Comparison of ENCODE assay signal across 10 cellular contexts in the genomic region with DNA sequence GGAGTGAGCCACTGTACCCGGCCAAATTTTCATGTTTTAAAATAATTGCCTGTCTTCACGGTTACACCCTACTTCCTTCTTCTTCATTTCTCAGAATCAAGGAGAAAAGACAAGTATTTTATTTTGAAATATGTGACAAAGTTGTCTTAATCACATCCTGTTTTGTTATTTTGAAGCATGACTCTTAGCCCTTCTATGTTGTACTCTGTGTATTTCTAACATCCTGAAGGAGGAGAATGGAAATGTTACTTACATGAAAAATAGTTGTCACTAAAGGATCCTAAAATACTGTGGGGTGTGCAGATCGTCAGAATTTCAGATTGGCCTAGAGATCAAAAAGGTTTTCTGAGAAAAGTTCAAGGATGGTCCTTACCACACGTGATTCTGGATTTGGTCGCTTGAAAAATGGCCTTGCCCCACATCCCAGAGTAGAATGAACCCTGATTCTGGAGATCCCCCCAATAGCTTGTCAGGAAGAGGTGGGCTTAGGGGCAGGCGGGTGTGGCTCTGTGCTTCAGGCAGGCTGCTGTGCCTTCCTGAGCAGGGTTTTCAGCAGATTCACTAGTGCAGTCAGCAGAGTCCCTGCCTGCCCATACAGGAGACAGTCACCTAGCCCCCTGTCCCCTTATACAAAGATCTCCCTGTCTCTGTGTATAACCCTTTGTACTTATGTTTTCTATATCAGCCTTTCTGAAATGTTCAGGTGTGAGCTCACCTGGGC. TPM values are rescaled to one million over a fixed set of nuclear protein-coding genes. Genes with fewer than 3 reads are reported as not detected.
DNase-seq lines count a peak whose midpoint lies in the region; ATAC-seq and TF ChIP-seq lines count a peak whose summit lies in the region.
"Had no signal": no experiment of that assay in that cellular context is flagged by ENCODE, and none has a peak within 500 bp of the region (broad histone marks: within the 10 kb centered on the region; RNA-seq: fewer than 3 reads in every experiment).

No MANE protein-coding gene starts in this region.

- H3K4me1 ChIP-seq in HCT116 (ENCODE audit: control insufficient read depth in 1 of 2, insufficient read depth in 2 of 2, low read length in 2 of 2) (peaks cover 10 to 16% of the 10 kb centered on the region in 2 experiments), lung (ENCODE audit: control insufficient read depth in 2 of 2, insufficient read depth in 2 of 2, low read length in 2 of 2) (peaks cover 0 to 4% of the 10 kb centered on the region in 2 donors)

- DNase-seq in CD14-positive monocyte (ENCODE audit: low spot score): no peak
- DNase-seq in HCT116 (ENCODE audit: low read depth, low spot score): no peak
- DNase-seq in lung (ENCODE audit: low spot score): no peak
- DNase-seq in UCSD-AML1 (lab: John Stamatoyannopoulos, UW; ENCODE audit: unreplicated experiment): no peak
- no peak for DNase-seq in NCI-H1105 (lab: John Stamatoyannopoulos, UW)
- DNase-seq: NCI-H446; stimulated activated CD4-positive, alpha-beta T cell treated with anti-CD3 and anti-CD28 coated beads, Interleukin-4, amount 100 ng/mL, for 1 hour had no signal

- CTCF ChIA-PET in HCT116 (lab: Charles Lee): interaction anchor here (1.2 kb wide), 1 partner anchor 12 kb away, joined by 3 read pairs; no protein-coding TSS in a partner anchor

- no peak overlapping the region for H3K9ac ChIP-seq in HCT116 (ENCODE audit: low read length)

- H3K27ac Mint-ChIP-seq in CD14-positive monocyte: peak overlapping the region; percentile 86 to 98 (median 93)
- H3K27ac Mint-ChIP-seq in activated naive CD8-positive, alpha-beta T cell: peak overlapping the region; percentile 94

- POLR2A ChIA-PET in HCT116 (lab: Charles Lee): no interaction called here

- H3K27me3 Mint-ChIP-seq in CD14-positive monocyte (ENCODE audit: low read depth in 3 of 3): peaks cover 0 to 1% (median 0%) of the 10 kb centered on the region in 3 donors
- no peaks in the 10 kb centered on the region for H3K27me3 Mint-ChIP-seq in activated naive CD8-positive, alpha-beta T cell

- ATAC-seq in HCT116 (no peak), lung (ENCODE audit: insufficient read depth, low FRiP score) (peak; percentile 36), SK-N-SH treated with all-trans-retinoic acid at 6 μM for 48 hours (no peak), HG02870 (IDR thresholded peaks at IDR 0.05; ENCODE audit: unreplicated experiment) (no peak)

- no peak for TF ChIP-seq RAD21 in HCT116 (IDR thresholded peaks at IDR 0.05; ENCODE audit: low read depth)

- TF ChIP-seq POLR2A in HCT116 (IDR thresholded peaks at IDR 0.05; ENCODE audit: borderline replicate concordance, extremely low read depth, insufficient read depth, insufficient read length): no peak

- H3K36me3 Mint-ChIP-seq in CD14-positive monocyte: peaks cover 87 to 89% of the 10 kb centered on the region in 2 donors
- peaks cover 12% of the 10 kb centered on the region for H3K36me3 Mint-ChIP-seq in activated naive CD8-positive, alpha-beta T cell

- H3K4me2 ChIP-seq in HCT116 (ENCODE audit: low read length): no peak overlapping the region

- RAD21 ChIA-PET in HCT116 (lab: Charles Lee; ENCODE audit: low non-redundant PET in 1 of 2, low total read pairs in 2 of 2, uncharacterized antibody in 2 of 2, unreplicated experiment in 2 of 2): no interaction called here

- no peaks in the 10 kb centered on the region for H3K9me2 ChIP-seq in HCT116 (ENCODE audit: insufficient read depth)

- H3K9me3 ChIP-seq in HCT116 (ENCODE audit: control insufficient read depth in 1 of 2, insufficient read depth in 1 of 2, low read depth in 1 of 2, low read length in 2 of 2) (no peaks in the 10 kb centered on the region), lung (ENCODE audit: control insufficient read depth in 2 of 2, insufficient read depth in 1 of 2, low read length in 1 of 2) (peaks cover 0 to 2% of the 10 kb centered on the region in 2 donors)

- H4K20me1 ChIP-seq in HCT116 (ENCODE audit: insufficient read depth): no peaks in the 10 kb centered on the region

- TF ChIP-seq CTCF in CD14-positive monocyte (IDR thresholded peaks at IDR 0.05) (no peak), HCT116 (IDR thresholded peaks at IDR 0.05 in 2 of 3, conservative IDR thresholded peaks at IDR 0.05 in 1 of 3; ENCODE audit: borderline replicate concordance in 1 of 3, insufficient read depth in 1 of 3, low read depth in 2 of 3, low read length in 2 of 3) (no peak), lung (IDR thresholded peaks at IDR 0.05; ENCODE audit: control extremely low read depth, extremely low read depth) (no peak)

- no TSS peak for BruUV-seq in HCT116 (replicated peaks; lab: Mats Ljungman, UMichigan)

- H3K79me2 ChIP-seq in HCT116 (ENCODE audit: insufficient read depth, low read length): no peaks in the 10 kb centered on the region

- no peaks in the 10 kb centered on the region for H3K27me3 ChIP-seq in HCT116 (ENCODE audit: insufficient read depth, low read length)
- H3K27me3 ChIP-seq in lung (ENCODE audit: control insufficient read depth, insufficient read depth): no peaks in the 10 kb centered on the region

- no peak overlapping the region for H2AFZ ChIP-seq in HCT116 (ENCODE audit: low read depth, low read length, poor library complexity, severe bottlenecking)

- peak overlapping the region; percentile 60 to 73 for H3K4me3 Mint-ChIP-seq in CD14-positive monocyte
- peak overlapping the region; percentile 68 for H3K4me3 Mint-ChIP-seq in activated naive CD8-positive, alpha-beta T cell

- peaks cover 66% of the 10 kb centered on the region for H3K4me1 Mint-ChIP-seq in CD14-positive monocyte
- peaks cover 69% of the 10 kb centered on the region for H3K4me1 Mint-ChIP-seq in activated naive CD8-positive, alpha-beta T cell (ENCODE audit: low read depth)

- H3K9me3 Mint-ChIP-seq in CD14-positive monocyte: peaks cover 0 to 6% (median under 1%) of the 10 kb centered on the region in 7 donors
- no peaks in the 10 kb centered on the region for H3K9me3 Mint-ChIP-seq in activated naive CD8-positive, alpha-beta T cell (ENCODE audit: low read depth)

- H3K4me3 ChIP-seq in HCT116 (replicated peaks in 1 of 2; ENCODE audit: low read depth in 1 of 2, low read length in 2 of 2) (no peak overlapping the region), lung (no peak overlapping the region)

- intact Hi-C loops in CD14-positive monocyte (cut with micrococcal nuclease): loop anchor here in 1 of 2 donors (10.0 kb wide), 1 partner anchor 523 kb away; no protein-coding TSS in a partner anchor
- intact Hi-C loops in HCT116 (cut with micrococcal nuclease): no loop called here

- H3K27ac ChIP-seq in HCT116 (ENCODE audit: low read depth, low read length) (no peak overlapping the region), lung (ENCODE audit: low read depth in 1 of 2, low read length in 1 of 2) (peak overlapping the region in 1 of 2 donors; percentile 75)

- WGBS in lung, 2 donors: 34 to 51% methylated on average over 6 of the region's 6 CpGs

- peaks cover 4 to 18% of the 10 kb centered on the region in 2 experiments; a peak in 2 of 4 replicates for H3K36me3 ChIP-seq in HCT116 (ENCODE audit: control insufficient read depth in 1 of 2, insufficient read depth in 2 of 2, low read length in 2 of 2)
- H3K36me3 ChIP-seq in lung (ENCODE audit: control insufficient read depth in 2 of 2, insufficient read depth in 2 of 2, low read length in 2 of 2): peaks cover 10 to 42% of the 10 kb centered on the region in 2 donors

TF ChIP-seq in HCT116, 20 proteins besides CTCF, POLR2A, EP300 and RAD21 (continues in another document):
- TF ChIP-seq SRF (IDR thresholded peaks at IDR 0.05; ENCODE audit: low read depth): no peak
- no peak for TF ChIP-seq TCF7L2 (IDR thresholded peaks at IDR 0.05; ENCODE audit: borderline replicate concordance, extremely low read depth, insufficient read depth, insufficient read length)
- 0 out of 2 replicates have a peak, but pooled peaks have one; percentile 20 for TF ChIP-seq POLR2AphosphoS5 (IDR thresholded peaks at IDR 0.05; ENCODE audit: low read depth, low read length)
- no peak for TF ChIP-seq ZFX (IDR thresholded peaks at IDR 0.05)

TF ChIP-seq in SK-N-SH treated with all-trans-retinoic acid at 6 μM for 48 hours, 23 proteins besides CTCF, POLR2A, EP300 and RAD21 (continues in another document):
- TF ChIP-seq, protein P1, sequence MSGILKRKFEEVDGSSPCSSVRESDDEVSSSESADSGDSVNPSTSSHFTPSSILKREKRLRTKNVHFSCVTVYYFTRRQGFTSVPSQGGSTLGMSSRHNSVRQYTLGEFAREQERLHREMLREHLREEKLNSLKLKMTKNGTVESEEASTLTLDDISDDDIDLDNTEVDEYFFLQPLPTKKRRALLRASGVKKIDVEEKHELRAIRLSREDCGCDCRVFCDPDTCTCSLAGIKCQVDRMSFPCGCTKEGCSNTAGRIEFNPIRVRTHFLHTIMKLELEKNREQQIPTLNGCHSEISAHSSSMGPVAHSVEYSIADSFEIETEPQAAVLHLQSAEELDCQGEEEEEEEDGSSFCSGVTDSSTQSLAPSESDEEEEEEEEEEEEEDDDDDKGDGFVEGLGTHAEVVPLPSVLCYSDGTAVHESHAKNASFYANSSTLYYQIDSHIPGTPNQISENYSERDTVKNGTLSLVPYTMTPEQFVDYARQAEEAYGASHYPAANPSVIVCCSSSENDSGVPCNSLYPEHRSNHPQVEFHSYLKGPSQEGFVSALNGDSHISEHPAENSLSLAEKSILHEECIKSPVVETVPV (CRISPR knock-in tag; IDR thresholded peaks at IDR 0.05): no peak
- no peak for TF ChIP-seq ARNTL (CRISPR knock-in tag; IDR thresholded peaks at IDR 0.05; ENCODE audit: borderline replicate concordance, low read depth)
- no peak for TF ChIP-seq BACH2 (CRISPR knock-in tag; IDR thresholded peaks at IDR 0.05; ENCODE audit: borderline replicate concordance)
- TF ChIP-seq, protein P2, sequence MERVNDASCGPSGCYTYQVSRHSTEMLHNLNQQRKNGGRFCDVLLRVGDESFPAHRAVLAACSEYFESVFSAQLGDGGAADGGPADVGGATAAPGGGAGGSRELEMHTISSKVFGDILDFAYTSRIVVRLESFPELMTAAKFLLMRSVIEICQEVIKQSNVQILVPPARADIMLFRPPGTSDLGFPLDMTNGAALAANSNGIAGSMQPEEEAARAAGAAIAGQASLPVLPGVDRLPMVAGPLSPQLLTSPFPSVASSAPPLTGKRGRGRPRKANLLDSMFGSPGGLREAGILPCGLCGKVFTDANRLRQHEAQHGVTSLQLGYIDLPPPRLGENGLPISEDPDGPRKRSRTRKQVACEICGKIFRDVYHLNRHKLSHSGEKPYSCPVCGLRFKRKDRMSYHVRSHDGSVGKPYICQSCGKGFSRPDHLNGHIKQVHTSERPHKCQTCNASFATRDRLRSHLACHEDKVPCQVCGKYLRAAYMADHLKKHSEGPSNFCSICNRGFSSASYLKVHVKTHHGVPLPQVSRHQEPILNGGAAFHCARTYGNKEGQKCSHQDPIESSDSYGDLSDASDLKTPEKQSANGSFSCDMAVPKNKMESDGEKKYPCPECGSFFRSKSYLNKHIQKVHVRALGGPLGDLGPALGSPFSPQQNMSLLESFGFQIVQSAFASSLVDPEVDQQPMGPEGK (CRISPR knock-in tag; IDR thresholded peaks at IDR 0.05; ENCODE audit: borderline replicate concordance): no peak
- TF ChIP-seq ESRRG (CRISPR knock-in tag; IDR thresholded peaks at IDR 0.05): no peak
- TF ChIP-seq GLIS3 (CRISPR knock-in tag; IDR thresholded peaks at IDR 0.05): no peak
- no peak for TF ChIP-seq ZFP3 (CRISPR knock-in tag; IDR thresholded peaks at IDR 0.05)

RNA-seq across cellular contexts. Expression of a gene that starts 8.6 kb away (rescaled TPM):
- polyA plus RNA-seq in CD14-positive monocyte (100 to 1,000 TPM; 109 to 129 TPM), lung (100 to 1,000 TPM in 1 of 2 donors, 10 to 100 TPM in 1; 69.2 to 282 TPM)
- total RNA-seq in HCT116 (2021; ENCODE audit: unreplicated experiment) (42.7 TPM), lung (10 to 100 TPM in 1 of 2 donors, 1 to 10 TPM in 1; 6.1 to 96.5 TPM)
- 221 and 353 TPM in 2 replicates for polyA plus RNA-seq in HCT116 (2012)
